Comparison of ENCODE assay signal across 19 cellular contexts in genomic region chr14:81561084-81561775, GRCh38. TPM values are rescaled to one million over a fixed set of nuclear protein-coding genes. Genes with fewer than 3 reads are reported as not detected.
DNase-seq lines count a peak whose midpoint lies in the region; ATAC-seq, FAIRE-seq and TF ChIP-seq lines count a peak whose summit lies in the region.
"Had no signal": no experiment of that assay in that cellular context is flagged by ENCODE, and none has a peak within 500 bp of the region (broad histone marks: within the 10 kb centered on the region; RNA-seq: fewer than 3 reads in every experiment).

No MANE protein-coding gene starts in this region.

- H3K27ac ChIP-seq in foreskin keratinocyte: no peak overlapping the region
- H3K27ac ChIP-seq in keratinocyte (ENCODE audit: control insufficient read depth, insufficient read depth, low read length): no peak overlapping the region
- H3K27ac ChIP-seq: BLaER1 treated with 17β-estradiol and CSF1 and Interleukin-3, amounts not matched to agents 10 nM and 100 nM had no signal

- DNase-seq in HPDE6-E6E7 (ENCODE audit: extremely low spot score): peak; percentile 60
- no peak for DNase-seq in WTC11 (ENCODE audit: low spot score)
- peak; percentile 55 to 92 for DNase-seq in foreskin keratinocyte
- peak; percentile 21 for DNase-seq in keratinocyte (ENCODE audit: low read depth, low spot score)
- no peak for DNase-seq in T-helper 2 cell treated with Interferon-gamma antibody and Interleukin-4, amounts not matched to agents 5 μg/mL and 100 μg/mL, for 36 hours (ENCODE audit: low spot score)
- DNase-seq in medulla oblongata (ENCODE audit: extremely low spot score): no peak
- DNase-seq: HCEC 1CT; NCI-H1092 treated with DMSO at 0.1 percent for 48 hours; NCI-H2081 treated with DMSO at 0.1 percent for 48 hours; NCI-H510A; NCI-H748 treated with DMSO at 0.1 percent for 48 hours; NK-92 treated with Interleukin-12 subunit alpha and Interleukin-12 subunit beta, amount 100 ng/mL, for 24 hours; SIG-M5 had no signal

- CTCF ChIA-PET in WTC11 (lab: Charles Lee): no interaction called here

- no peaks in the 10 kb centered on the region for H3K36me3 Mint-ChIP-seq in WTC11
- no peaks in the 10 kb centered on the region for H3K36me3 Mint-ChIP-seq in T-helper 2 cell treated with Interferon-gamma antibody and Interleukin-4, amounts not matched to agents 5 μg/mL and 100 μg/mL, for 36 hours (ENCODE audit: low read depth)

- H3K27me3 Mint-ChIP-seq in WTC11 (ENCODE audit: low read depth): peaks cover 36% of the 10 kb centered on the region
- no peaks in the 10 kb centered on the region for H3K27me3 Mint-ChIP-seq in T-helper 2 cell treated with Interferon-gamma antibody and Interleukin-4, amounts not matched to agents 5 μg/mL and 100 μg/mL, for 36 hours (ENCODE audit: low read depth)

- no peaks in the 10 kb centered on the region for H3K36me3 ChIP-seq in keratinocyte (ENCODE audit: control insufficient read depth in 2 of 2, extremely low read depth in 1 of 2, insufficient read depth in 2 of 2, low read length in 2 of 2)
- H3K36me3 ChIP-seq: BLaER1 treated with 17β-estradiol and CSF1 and Interleukin-3, amounts not matched to agents 10 nM and 100 nM had no signal

- no peaks in the 10 kb centered on the region for H3K79me2 ChIP-seq in keratinocyte (ENCODE audit: control insufficient read depth, insufficient read depth, low read length)

- H3K27ac Mint-ChIP-seq in WTC11: peak overlapping the region; percentile 4
- H3K27ac Mint-ChIP-seq in T-helper 2 cell treated with Interferon-gamma antibody and Interleukin-4, amounts not matched to agents 5 μg/mL and 100 μg/mL, for 36 hours: no peak overlapping the region

- peaks cover 27% of the 10 kb centered on the region for H3K4me1 Mint-ChIP-seq in WTC11
- no peaks in the 10 kb centered on the region for H3K4me1 Mint-ChIP-seq in T-helper 2 cell treated with Interferon-gamma antibody and Interleukin-4, amounts not matched to agents 5 μg/mL and 100 μg/mL, for 36 hours (ENCODE audit: low read depth)

- FAIRE-seq in keratinocyte (lab: Jason Lieb, UNC): peak; percentile 79
- FAIRE-seq: D721Med, K562 had no signal

- no peaks in the 10 kb centered on the region for H4K20me1 ChIP-seq in keratinocyte (ENCODE audit: control insufficient read depth, extremely low read depth, insufficient read depth, low read length)
- H4K20me1 ChIP-seq: BLaER1 treated with 17β-estradiol and CSF1 and Interleukin-3, amounts not matched to agents 10 nM and 100 nM had no signal

- H3K27me3 ChIP-seq in foreskin keratinocyte (no peaks in the 10 kb centered on the region), keratinocyte (ENCODE audit: control insufficient read depth, extremely low read depth, insufficient read depth, low read length) (no peaks in the 10 kb centered on the region)
- H3K27me3 ChIP-seq: BLaER1 treated with 17β-estradiol and CSF1 and Interleukin-3, amounts not matched to agents 10 nM and 100 nM had no signal

- peak; percentile 84 for ATAC-seq in WTC11
- peak; percentile 98 for ATAC-seq in foreskin keratinocyte
- no peak for ATAC-seq in HG03196 (IDR thresholded peaks at IDR 0.05; ENCODE audit: unreplicated experiment)
- no peak for ATAC-seq in GM21381 (IDR thresholded peaks at IDR 0.05; ENCODE audit: unreplicated experiment)
- ATAC-seq: K562, SK-N-SH treated with all-trans-retinoic acid at 6 μM for 48 hours had no signal

- no peak overlapping the region for H2AFZ ChIP-seq in keratinocyte (ENCODE audit: control insufficient read depth, low read length)

- peaks cover 4% of the 10 kb centered on the region for H3K4me1 ChIP-seq in foreskin keratinocyte
- H3K4me1 ChIP-seq in keratinocyte (ENCODE audit: control insufficient read depth, extremely low read depth, insufficient read depth, low read length): peaks cover 3% of the 10 kb centered on the region

- no peak overlapping the region for H3K9ac ChIP-seq in keratinocyte (ENCODE audit: control insufficient read depth, extremely low read depth, insufficient read depth, low read length)
- H3K9ac ChIP-seq: BLaER1 treated with 17β-estradiol and CSF1 and Interleukin-3, amounts not matched to agents 10 nM and 100 nM had no signal

- H3K9me1 ChIP-seq in keratinocyte (ENCODE audit: control insufficient read depth, extremely low read depth, insufficient read depth, low read length): no peaks in the 10 kb centered on the region

- no peak overlapping the region for H3K4me3 ChIP-seq in keratinocyte (ENCODE audit: control insufficient read depth in 2 of 3, extremely low read depth in 1 of 3, insufficient read depth in 2 of 3, low read depth in 1 of 3, low read length in 3 of 3)
- H3K4me3 ChIP-seq: BLaER1 treated with 17β-estradiol and CSF1 and Interleukin-3, amounts not matched to agents 10 nM and 100 nM; K562 had no signal

- H3K4me2 ChIP-seq in keratinocyte (ENCODE audit: control insufficient read depth, extremely low read depth, insufficient read depth, low read depth, low read length): no peak overlapping the region
- H3K4me2 ChIP-seq: BLaER1 treated with 17β-estradiol and CSF1 and Interleukin-3, amounts not matched to agents 10 nM and 100 nM had no signal

- 0 out of 2 replicates have a peak, but pooled peaks cover 4% of the 10 kb centered on the region for H3K9me3 Mint-ChIP-seq in WTC11
- no peaks in the 10 kb centered on the region for H3K9me3 Mint-ChIP-seq in T-helper 2 cell treated with Interferon-gamma antibody and Interleukin-4, amounts not matched to agents 5 μg/mL and 100 μg/mL, for 36 hours

- dilution Hi-C loops in keratinocyte (cut with MboI; ENCODE audit: extremely low pct_ligation_motif_present, low sequenced_read_pairs): no loop called here

- H3K4me3 Mint-ChIP-seq in WTC11: no peak overlapping the region; the same call in 1 of the 2 replicates
- H3K4me3 Mint-ChIP-seq in T-helper 2 cell treated with Interferon-gamma antibody and Interleukin-4, amounts not matched to agents 5 μg/mL and 100 μg/mL, for 36 hours: no peak overlapping the region

- H3K9me3 ChIP-seq in keratinocyte (ENCODE audit: control insufficient read depth, low read depth, low read length): no peaks in the 10 kb centered on the region

- POLR2A ChIA-PET in WTC11 (lab: Charles Lee): no interaction called here

- TF ChIP-seq CTCF in WTC11 (IDR thresholded peaks at IDR 0.05) (no peak), foreskin keratinocyte (conservative IDR thresholded peaks at IDR 0.05) (no peak), keratinocyte (optimal IDR thresholded peaks at IDR 0.05 in 1 of 3, IDR thresholded peaks at IDR 0.05 in 1 of 3, conservative IDR thresholded peaks at IDR 0.05 in 1 of 3; ENCODE audit: extremely low read depth in 1 of 3, insufficient read depth in 2 of 3, low read length in 3 of 3) (no peak)

TF ChIP-seq in WTC11, 78 proteins besides CTCF, POLR2A, EP300 and RAD21:
- no peak for TF ChIP-seq ZBTB21 (CRISPR knock-in tag; IDR thresholded peaks at IDR 0.05; ENCODE audit: borderline replicate concordance)
- no peak for TF ChIP-seq MAX (CRISPR knock-in tag; IDR thresholded peaks at IDR 0.05)
- no peak for TF ChIP-seq ZNF138 (CRISPR knock-in tag; conservative IDR thresholded peaks at IDR 0.05)
- TF ChIP-seq, protein P1, sequence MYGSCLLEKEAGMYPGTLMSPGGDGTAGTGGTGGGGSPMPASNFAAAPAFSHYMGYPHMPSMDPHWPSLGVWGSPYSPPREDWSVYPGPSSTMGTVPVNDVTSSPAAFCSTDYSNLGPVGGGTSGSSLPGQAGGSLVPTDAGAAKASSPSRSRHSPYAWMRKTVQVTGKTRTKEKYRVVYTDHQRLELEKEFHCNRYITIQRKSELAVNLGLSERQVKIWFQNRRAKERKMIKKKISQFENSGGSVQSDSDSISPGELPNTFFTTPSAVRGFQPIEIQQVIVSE (CRISPR knock-in tag; IDR thresholded peaks at IDR 0.05; ENCODE audit: borderline replicate concordance): no peak
- TF ChIP-seq TEAD1 (CRISPR knock-in tag; IDR thresholded peaks at IDR 0.05): 0 out of 2 replicates have a peak, but pooled peaks have one; percentile 41
- no peak for TF ChIP-seq PRRX2 (CRISPR knock-in tag; IDR thresholded peaks at IDR 0.05)
- no peak for TF ChIP-seq JAZF1 (CRISPR knock-in tag; IDR thresholded peaks at IDR 0.05)
- no peak for TF ChIP-seq RELA (CRISPR knock-in tag; IDR thresholded peaks at IDR 0.05; ENCODE audit: borderline replicate concordance)
- no peak for TF ChIP-seq ATF1 (CRISPR knock-in tag; IDR thresholded peaks at IDR 0.05)
- TF ChIP-seq FOXK1 (CRISPR knock-in tag; IDR thresholded peaks at IDR 0.05): 0 out of 2 replicates have a peak, but pooled peaks have one; percentile 26
- no peak for TF ChIP-seq CREB1 (CRISPR knock-in tag; IDR thresholded peaks at IDR 0.05)
- no peak for TF ChIP-seq MYBL2 (CRISPR knock-in tag; IDR thresholded peaks at IDR 0.05)

RNA-seq across cellular contexts. Expression of gene SEL1L, which starts 27.6 kb away (rescaled TPM):
- total RNA-seq in WTC11 (2021): 24.6 to 29.1 TPM (median 28.7 TPM) in 3 replicates
- total RNA-seq in foreskin keratinocyte: 26.2 and 34.7 TPM in 2 replicates
- 5.6 TPM in 2 replicates for polyA plus RNA-seq in foreskin keratinocyte
- polyA plus RNA-seq in keratinocyte: 12.6 to 19.7 TPM (median 17.7 TPM) in 3 replicates
- 52.0 TPM for polyA plus RNA-seq in keratinocyte (2011; ENCODE audit: low read depth)
- polyA plus RNA-seq in keratinocyte (2011; cell fraction: cytosol; rRNA removed): 3.0 and 6.9 TPM in 2 replicates
- 34.0 and 40.3 TPM in 2 replicates for polyA plus RNA-seq in keratinocyte (2011; cell fraction: nucleus; rRNA removed)
- polyA plus RNA-seq in keratinocyte (2012; ENCODE audit: low replicate concordance): 25.8 and 31.1 TPM in 2 replicates
- 10.5 to 46.8 TPM (median 26.3 TPM) in 3 replicates for polyA minus RNA-seq in keratinocyte
- 10.9 TPM for polyA minus RNA-seq in keratinocyte (2011; cell fraction: cytosol; rRNA and poly(A)+ RNA removed)
- 40.1 and 81.8 TPM in 2 replicates for polyA minus RNA-seq in keratinocyte (2011; cell fraction: nucleus; rRNA and poly(A)+ RNA removed)

Comparison
In these comparisons a context has a peak if more than half of its experiments do, and no peak if none do; other contexts are left out.
1. DNase-seq: peak in HPDE6-E6E7 (single experiment), foreskin keratinocyte (2 of 2) and keratinocyte (single experiment); none in WTC11 (single experiment), T-helper 2 cell treated with Interferon-gamma antibody and Interleukin-4, amounts not matched to agents 5 μg/mL and 100 μg/mL, for 36 hours (single experiment) and medulla oblongata (single experiment).
2. ATAC-seq: peak in WTC11 (single experiment) and foreskin keratinocyte (single experiment); none in HG03196 (single experiment) and GM21381 (single experiment).